In genomic region chr2:51027442-51027841, GRCh38 we compare ENCODE assay signal across 22 cellular contexts. TPM values are rescaled to one million over a fixed set of nuclear protein-coding genes. Genes with fewer than 3 reads are reported as not detected.
"Had no signal": no experiment of that assay in that cellular context is flagged by ENCODE, and none has a peak within 500 bp of the region (broad histone marks: within the 10 kb centered on the region; RNA-seq: fewer than 3 reads in every experiment).

No MANE protein-coding gene starts in this region.

- H3K36me3 Mint-ChIP-seq: activated naive CD8-positive, alpha-beta T cell treated with anti-CD3 and anti-CD28 coated beads, Interleukin-2, amount 10 ng/mL, durations not matched to agents 7 days and 5 days; naive B cell; neural progenitor cell; T-cell had no signal

- H3K4me1 ChIP-seq: pancreas, uterus had no signal

- H3K4me3 Mint-ChIP-seq: activated CD4-positive, alpha-beta T cell treated with anti-CD3 and anti-CD28 coated beads, Interleukin-2, amount 10 ng/mL, durations not matched to agents 7 days and 5 days; activated CD8-positive, alpha-beta T cell treated with anti-CD3 and anti-CD28 coated beads, Interleukin-2, amount 10 ng/mL, durations not matched to agents 7 days and 5 days; activated naive CD8-positive, alpha-beta T cell treated with anti-CD3 and anti-CD28 coated beads, Interleukin-2, amount 10 ng/mL, durations not matched to agents 7 days and 5 days; activated T-cell treated with anti-CD3 and anti-CD28 coated beads, Interleukin-2, amount 50 U/mL, for 24 hours; naive B cell; neural progenitor cell; T-cell had no signal

- ATAC-seq: activated CD4-positive, CD25-positive, alpha-beta regulatory T cell treated with anti-CD3 and anti-CD28 coated beads, Interleukin-2, amount 50 U/mL, for 24 hours; activated CD8-positive, alpha-beta T cell treated with anti-CD3 and anti-CD28 coated beads, Interleukin-2, amount 10 ng/mL, durations not matched to agents 7 days and 5 days; body of pancreas; left lobe of liver; pancreas; T-cell had no signal

- H3K36me3 ChIP-seq: neural progenitor cell, pancreas, sigmoid colon, tibial artery, uterus had no signal

- H3K4me3 ChIP-seq: body of pancreas, coronary artery, neural progenitor cell, pancreas, tibial artery, uterus had no signal

- H3K27ac ChIP-seq: body of pancreas, coronary artery, neural progenitor cell, pancreas, sigmoid colon, tibial artery, uterus had no signal

- H3K9me3 ChIP-seq: body of pancreas, pancreas, sigmoid colon, tibial artery, uterus had no signal

- H3K27me3 ChIP-seq: body of pancreas, neural progenitor cell, pancreas, uterus had no signal

- DNase-seq: activated CD4-positive, alpha-beta T cell treated with anti-CD3 and anti-CD28 coated beads, Interleukin-2, amount 10 ng/mL, durations not matched to agents 7 days and 5 days; activated CD8-positive, alpha-beta T cell treated with anti-CD3 and anti-CD28 coated beads, Interleukin-2, amount 10 ng/mL, durations not matched to agents 7 days and 5 days; activated naive CD4-positive, alpha-beta T cell treated with Interleukin-2 at 50 U/mL for 16 hours; activated naive CD8-positive, alpha-beta T cell treated with anti-CD3 and anti-CD28 coated beads, Interleukin-2, amount 10 ng/mL, durations not matched to agents 7 days and 5 days; activated T-cell treated with anti-CD3 and anti-CD28 coated beads, Interleukin-2, amount 50 U/mL, for 24 hours; body of pancreas; erythroblast; hypothalamus; islet precursor cell; naive B cell; sigmoid colon; stimulated activated CD4-positive, alpha-beta T cell treated with anti-CD3 and anti-CD28 coated beads, Interleukin-4, amount 100 ng/mL, for 4 hours; stimulated activated naive CD4-positive, alpha-beta T cell; T-cell; tibial artery; uterus had no signal

- H3K4me1 Mint-ChIP-seq: activated CD4-positive, alpha-beta T cell treated with anti-CD3 and anti-CD28 coated beads, Interleukin-2, amount 10 ng/mL, durations not matched to agents 7 days and 5 days; activated naive CD8-positive, alpha-beta T cell treated with anti-CD3 and anti-CD28 coated beads, Interleukin-2, amount 10 ng/mL, durations not matched to agents 7 days and 5 days; naive B cell; T-cell had no signal

- H3K27ac Mint-ChIP-seq: activated CD4-positive, alpha-beta T cell treated with anti-CD3 and anti-CD28 coated beads, Interleukin-2, amount 10 ng/mL, durations not matched to agents 7 days and 5 days; activated CD8-positive, alpha-beta T cell treated with anti-CD3 and anti-CD28 coated beads, Interleukin-2, amount 10 ng/mL, durations not matched to agents 7 days and 5 days; activated naive CD8-positive, alpha-beta T cell treated with anti-CD3 and anti-CD28 coated beads, Interleukin-2, amount 10 ng/mL, durations not matched to agents 7 days and 5 days; activated T-cell treated with anti-CD3 and anti-CD28 coated beads, Interleukin-2, amount 50 U/mL, for 24 hours; activated T-helper 2 cell treated with anti-CD3 and anti-CD28 coated beads, Interferon-gamma antibody, Interleukin-2, Interleukin-4, amounts not matched to agents 10 μg/mL and 5 μg/mL and 100 μg/mL, durations not matched to agents 14 hours and 24 hours and 36 hours; naive B cell; neural progenitor cell; T-cell had no signal

RNA-seq across cellular contexts. Expression of gene NRXN1, which starts 4.5 kb away (rescaled TPM):
- total RNA-seq: activated CD4-positive, alpha-beta T cell treated with anti-CD3 and anti-CD28 coated beads, Interleukin-2, amount 10 ng/mL, durations not matched to agents 7 days and 5 days; activated CD8-positive, alpha-beta T cell treated with anti-CD3 and anti-CD28 coated beads, Interleukin-2, amount 10 ng/mL, durations not matched to agents 7 days and 5 days; activated naive CD8-positive, alpha-beta T cell treated with anti-CD3 and anti-CD28 coated beads, Interleukin-2, amount 10 ng/mL, durations not matched to agents 7 days and 5 days; T-cell had no signal
